In the genomic region with DNA sequence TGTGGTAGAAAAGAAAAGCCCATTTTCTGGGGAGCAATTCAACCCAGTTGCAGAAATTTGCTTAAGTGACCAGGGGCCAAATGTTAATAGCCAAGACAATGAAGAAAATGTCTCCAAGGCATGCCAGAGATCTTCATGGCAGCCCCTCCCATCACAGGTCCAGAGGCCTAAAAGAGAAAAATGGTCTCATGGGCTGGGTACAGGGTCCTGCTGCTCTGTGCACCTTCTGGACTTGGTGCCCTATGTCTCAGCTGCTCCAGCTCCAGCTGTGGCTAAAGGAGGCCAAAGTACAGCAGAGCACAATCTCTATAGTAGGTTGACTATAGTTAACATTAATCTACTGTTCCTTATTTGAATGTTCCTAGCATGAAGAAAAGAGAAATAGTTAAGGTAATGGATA, we compare ENCODE assay signal across 27 cellular contexts. TPM values are rescaled to one million over a fixed set of nuclear protein-coding genes. Genes with fewer than 3 reads are reported as not detected.
DNase-seq lines count a peak whose midpoint lies in the region; ATAC-seq and TF ChIP-seq lines count a peak whose summit lies in the region.
"Had no signal": no experiment of that assay in that cellular context is flagged by ENCODE, and none has a peak within 500 bp of the region (broad histone marks: within the 10 kb centered on the region; RNA-seq: fewer than 3 reads in every experiment).

No MANE protein-coding gene starts in this region.

- peaks cover 10% of the 10 kb centered on the region for H3K36me3 Mint-ChIP-seq in Calu3 (ENCODE audit: insufficient read depth, unreplicated experiment)
- H3K36me3 Mint-ChIP-seq: activated naive CD4-positive, alpha-beta T cell treated with anti-CD3 and anti-CD28 coated beads, Interleukin-2, amount 10 ng/mL, durations not matched to agents 7 days and 5 days; CD4-positive, alpha-beta memory T cell; immature natural killer cell; mesothelial cell of epicardium; naive thymus-derived CD4-positive, alpha-beta T cell had no signal

- H3K4me1 ChIP-seq in ascending aorta, result peaks cover 9 to 46% of the 10 kb centered on the region in 2 donors
- H3K4me1 ChIP-seq: adrenal gland had no signal

- ATAC-seq in left colon (peak; percentile 76), GM18505 (IDR thresholded peaks at IDR 0.05; ENCODE audit: unreplicated experiment) (no peak), GM21390 (IDR thresholded peaks at IDR 0.05; ENCODE audit: unreplicated experiment) (no peak), HG02763 (IDR thresholded peaks at IDR 0.05; ENCODE audit: unreplicated experiment) (no peak)
- ATAC-seq: activated CD8-positive, alpha-beta T cell treated with anti-CD3 and anti-CD28 coated beads for 36 hours; naive thymus-derived CD4-positive, alpha-beta T cell; Panc1 had no signal

- no peak for TF ChIP-seq CTCF in Calu3 (IDR thresholded peaks at IDR 0.05; ENCODE audit: unreplicated experiment)
- no peak for TF ChIP-seq CTCF in ascending aorta (IDR thresholded peaks at IDR 0.05)

- H3K4me1 Mint-ChIP-seq in Calu3 (ENCODE audit: low read depth, unreplicated experiment), result peaks cover 81% of the 10 kb centered on the region
- H3K4me1 Mint-ChIP-seq: activated naive CD4-positive, alpha-beta T cell treated with anti-CD3 and anti-CD28 coated beads, Interleukin-2, amount 10 ng/mL, durations not matched to agents 7 days and 5 days; immature natural killer cell; naive thymus-derived CD4-positive, alpha-beta T cell had no signal

- H3K36me3 ChIP-seq in ascending aorta, result no peaks in the 10 kb centered on the region
- H3K36me3 ChIP-seq: adrenal gland, brain microvascular endothelial cell, spleen had no signal

- no peaks in the 10 kb centered on the region for H3K27me3 ChIP-seq in ascending aorta
- H3K27me3 ChIP-seq: adrenal gland, brain microvascular endothelial cell, spleen had no signal

- H3K9me3 ChIP-seq in ascending aorta, result no peaks in the 10 kb centered on the region
- H3K9me3 ChIP-seq: adrenal gland, spleen had no signal

- no peak overlapping the region for H3K4me3 Mint-ChIP-seq in Calu3 (ENCODE audit: low read depth, unreplicated experiment)
- H3K4me3 Mint-ChIP-seq: activated CD8-positive, alpha-beta T cell treated with anti-CD3 and anti-CD28 coated beads for 36 hours; activated naive CD4-positive, alpha-beta T cell treated with anti-CD3 and anti-CD28 coated beads, Interleukin-2, amount 10 ng/mL, durations not matched to agents 7 days and 5 days; CD4-positive, alpha-beta memory T cell; immature natural killer cell; mesothelial cell of epicardium; naive thymus-derived CD4-positive, alpha-beta T cell; T-helper 2 cell treated with Interferon-gamma antibody and Interleukin-4, amounts not matched to agents 5 μg/mL and 100 μg/mL, for 36 hours had no signal

- no peak for TF ChIP-seq POLR2A in GM18505 (IDR thresholded peaks at IDR 0.05; ENCODE audit: borderline replicate concordance, extremely low read depth, insufficient read depth, insufficient read length)

- no peak overlapping the region for H3K4me3 ChIP-seq in ascending aorta
- H3K4me3 ChIP-seq: adrenal gland, spleen had no signal

- peaks cover 3% of the 10 kb centered on the region for H3K9me3 Mint-ChIP-seq in Calu3 (ENCODE audit: low read depth, unreplicated experiment)
- H3K9me3 Mint-ChIP-seq: activated CD8-positive, alpha-beta T cell treated with anti-CD3 and anti-CD28 coated beads for 36 hours; activated naive CD4-positive, alpha-beta T cell treated with anti-CD3 and anti-CD28 coated beads, Interleukin-2, amount 10 ng/mL, durations not matched to agents 7 days and 5 days; immature natural killer cell; T-helper 2 cell treated with Interferon-gamma antibody and Interleukin-4, amounts not matched to agents 5 μg/mL and 100 μg/mL, for 36 hours had no signal

- intact Hi-C loops in Calu3 (cut with micrococcal nuclease; ENCODE audit: unreplicated experiment) (no loop called here), ascending aorta (cut with DNase I) (no loop called here), left colon (cut with DNase I, micrococcal nuclease) (no loop called here)

- no peaks in the 10 kb centered on the region for H3K27me3 Mint-ChIP-seq in Calu3 (ENCODE audit: unreplicated experiment)

- CTCF ChIA-PET in Calu3 (lab: Charles Lee), result interaction anchor here (1.5 kb wide), 1 partner anchor 8 kb away, joined by 5 read pairs; no protein-coding TSS in a partner anchor

- H3K27ac Mint-ChIP-seq in Calu3 (ENCODE audit: unreplicated experiment), result peak overlapping the region; percentile 66
- H3K27ac Mint-ChIP-seq: activated CD8-positive, alpha-beta T cell treated with anti-CD3 and anti-CD28 coated beads for 36 hours; activated naive CD4-positive, alpha-beta T cell treated with anti-CD3 and anti-CD28 coated beads, Interleukin-2, amount 10 ng/mL, durations not matched to agents 7 days and 5 days; CD4-positive, alpha-beta memory T cell; immature natural killer cell; naive thymus-derived CD4-positive, alpha-beta T cell; T-helper 2 cell treated with Interferon-gamma antibody and Interleukin-4, amounts not matched to agents 5 μg/mL and 100 μg/mL, for 36 hours had no signal

- DNase-seq in Calu3 (no peak), ascending aorta (ENCODE audit: low spot score in 2 of 2) (no peak), left colon (peak; percentile 29 to 52), substantia nigra (lab: John Stamatoyannopoulos, UW) (no peak), ecto neural progenitor cell (ENCODE audit: low spot score) (no peak)
- DNase-seq: activated CD4-positive, alpha-beta T cell treated with anti-CD3 and anti-CD28 coated beads for 1 hour; activated CD8-positive, alpha-beta memory T cell treated with anti-CD3 and anti-CD28 coated beads, Interleukin-2, amount 50 U/mL, for 48 hours; activated CD8-positive, alpha-beta T cell treated with anti-CD3 and anti-CD28 coated beads for 36 hours; activated naive CD4-positive, alpha-beta T cell treated with anti-CD3 and anti-CD28 coated beads, Interleukin-2, amount 10 ng/mL, durations not matched to agents 7 days and 5 days; adrenal gland; brain microvascular endothelial cell; CD4-positive, alpha-beta memory T cell; HCEC 1CT; immature natural killer cell; naive thymus-derived CD4-positive, alpha-beta T cell; NCI-H1417 treated with DMSO at 0.1 percent for 48 hours; NCI-H2081 treated with DMSO at 0.1 percent for 48 hours; NCI-H2227 treated with DMSO at 0.1 percent for 48 hours; NCI-H526; right cardiac atrium; spleen had no signal

- BruUV-seq in Calu3 (replicated peaks; lab: Mats Ljungman, UMichigan), result no TSS peak

- H3K27ac ChIP-seq in ascending aorta (peak overlapping the region; percentile 42 to 63), substantia nigra (ENCODE audit: low read depth, low read length, poor library complexity, severe bottlenecking) (peak overlapping the region; percentile 87)
- H3K27ac ChIP-seq: adrenal gland, brain microvascular endothelial cell, spleen had no signal

RNA-seq across cellular contexts. Expression of a gene that starts 44.7 kb away (rescaled TPM):
- 21.1 and 21.2 TPM in 2 replicates for total RNA-seq in Calu3 (2022)
- total RNA-seq in ascending aorta, result 8.4 TPM
- 10 to 100 TPM; 22.6 to 27.6 TPM for total RNA-seq in left colon
- total RNA-seq: CD4-positive, alpha-beta memory T cell had no signal

Comparison
In these comparisons a context has a peak if more than half of its experiments do, and no peak if none do; other contexts are left out.
1. DNase-seq: peak in left colon (2 of 2); none in Calu3 (single experiment), ascending aorta (0 of 2), substantia nigra (0 of 49) and ecto neural progenitor cell (single experiment).